1 cellular context compared by ENCODE assay signal in the genomic region with DNA sequence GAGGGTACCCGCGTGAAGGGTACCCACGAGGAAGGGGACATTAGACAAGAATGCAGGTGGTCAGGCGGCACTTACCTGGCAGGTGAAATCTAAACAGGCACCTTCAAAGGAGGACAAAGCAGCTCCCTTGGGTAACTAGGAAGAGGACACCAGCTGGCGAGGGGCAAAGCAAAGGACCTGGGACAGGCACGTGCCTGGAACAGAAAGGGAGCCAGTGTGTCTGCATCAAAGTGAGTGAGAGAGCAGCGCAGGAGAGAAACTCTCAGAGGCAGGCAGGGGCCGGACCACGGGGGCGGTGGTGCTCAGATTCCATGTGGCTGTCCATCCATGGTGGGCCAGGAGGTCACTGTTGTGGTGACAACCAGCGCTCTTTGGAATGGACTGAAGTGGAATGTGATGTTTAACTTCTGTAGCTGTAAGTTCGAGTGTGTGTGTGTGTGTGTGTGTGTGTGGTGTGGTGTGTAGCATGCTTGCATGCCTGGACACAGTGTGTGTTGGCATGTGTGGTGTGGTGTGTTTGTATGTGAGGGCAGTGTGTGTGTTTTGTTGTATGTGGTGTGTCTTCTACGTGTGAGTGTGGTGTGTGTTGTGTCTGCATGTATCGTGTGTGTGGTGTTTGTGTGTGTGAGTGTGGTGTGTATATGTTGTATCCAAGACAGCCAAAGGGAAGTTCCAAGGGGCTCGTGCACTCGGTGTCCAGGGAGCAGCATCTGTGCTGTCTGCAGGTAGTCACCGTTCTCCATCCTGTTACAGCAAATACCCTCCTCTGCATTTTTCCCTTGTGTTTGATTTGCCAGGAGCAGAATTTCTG.
TF ChIP-seq lines count a peak whose summit lies in the region.

No MANE protein-coding gene starts in this region.

TF ChIP-seq in H1, 55 proteins besides CTCF, POLR2A, EP300 and RAD21:
- no peak for TF ChIP-seq TCF12 (IDR thresholded peaks at IDR 0.05; ENCODE audit: low read depth, low read length)
- no peak for TF ChIP-seq SUZ12 (IDR thresholded peaks at IDR 0.05; ENCODE audit: low read length)
- no peak for TF ChIP-seq KDM4A (IDR thresholded peaks at IDR 0.05; ENCODE audit: low read depth, low read length, severe bottlenecking)
- TF ChIP-seq SP1 (IDR thresholded peaks at IDR 0.05; ENCODE audit: low read depth, low read length) = no peak
- TF ChIP-seq, protein P1, sequence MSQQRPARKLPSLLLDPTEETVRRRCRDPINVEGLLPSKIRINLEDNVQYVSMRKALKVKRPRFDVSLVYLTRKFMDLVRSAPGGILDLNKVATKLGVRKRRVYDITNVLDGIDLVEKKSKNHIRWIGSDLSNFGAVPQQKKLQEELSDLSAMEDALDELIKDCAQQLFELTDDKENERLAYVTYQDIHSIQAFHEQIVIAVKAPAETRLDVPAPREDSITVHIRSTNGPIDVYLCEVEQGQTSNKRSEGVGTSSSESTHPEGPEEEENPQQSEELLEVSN (IDR thresholded peaks at IDR 0.05) = no peak
- no peak for TF ChIP-seq TAF7 (optimal IDR thresholded peaks at IDR 0.05; ENCODE audit: borderline replicate concordance, low read depth, low read length)
- TF ChIP-seq, protein P2, sequence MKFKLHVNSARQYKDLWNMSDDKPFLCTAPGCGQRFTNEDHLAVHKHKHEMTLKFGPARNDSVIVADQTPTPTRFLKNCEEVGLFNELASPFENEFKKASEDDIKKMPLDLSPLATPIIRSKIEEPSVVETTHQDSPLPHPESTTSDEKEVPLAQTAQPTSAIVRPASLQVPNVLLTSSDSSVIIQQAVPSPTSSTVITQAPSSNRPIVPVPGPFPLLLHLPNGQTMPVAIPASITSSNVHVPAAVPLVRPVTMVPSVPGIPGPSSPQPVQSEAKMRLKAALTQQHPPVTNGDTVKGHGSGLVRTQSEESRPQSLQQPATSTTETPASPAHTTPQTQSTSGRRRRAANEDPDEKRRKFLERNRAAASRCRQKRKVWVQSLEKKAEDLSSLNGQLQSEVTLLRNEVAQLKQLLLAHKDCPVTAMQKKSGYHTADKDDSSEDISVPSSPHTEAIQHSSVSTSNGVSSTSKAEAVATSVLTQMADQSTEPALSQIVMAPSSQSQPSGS (IDR thresholded peaks at IDR 0.05; ENCODE audit: low read length) = no peak
- TF ChIP-seq TBP (IDR thresholded peaks at IDR 0.05; ENCODE audit: low read depth, low read length) = no peak
- no peak for TF ChIP-seq ASH2L (IDR thresholded peaks at IDR 0.05; ENCODE audit: low read length)
- TF ChIP-seq RXRA (IDR thresholded peaks at IDR 0.05; ENCODE audit: insufficient read depth, low read depth, low read length) = no peak
- no peak for TF ChIP-seq NRF1 (IDR thresholded peaks at IDR 0.05; ENCODE audit: low read depth, low read length)
- TF ChIP-seq POLR2AphosphoS5 (IDR thresholded peaks at IDR 0.05; ENCODE audit: low read depth, low read length) = no peak
- TF ChIP-seq TEAD4 (IDR thresholded peaks at IDR 0.05; ENCODE audit: low read depth, low read length) = no peak
- TF ChIP-seq, protein P3, sequence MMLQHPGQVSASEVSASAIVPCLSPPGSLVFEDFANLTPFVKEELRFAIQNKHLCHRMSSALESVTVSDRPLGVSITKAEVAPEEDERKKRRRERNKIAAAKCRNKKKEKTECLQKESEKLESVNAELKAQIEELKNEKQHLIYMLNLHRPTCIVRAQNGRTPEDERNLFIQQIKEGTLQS (IDR thresholded peaks at IDR 0.05; ENCODE audit: insufficient read depth, low read depth, low read length) = no peak
- TF ChIP-seq HDAC6 (IDR thresholded peaks at IDR 0.05; ENCODE audit: low read depth, low read length) = no peak
- TF ChIP-seq EZH2 (IDR thresholded peaks at IDR 0.05; ENCODE audit: low read depth, low read length, severe bottlenecking) = no peak
- TF ChIP-seq, protein P4, sequence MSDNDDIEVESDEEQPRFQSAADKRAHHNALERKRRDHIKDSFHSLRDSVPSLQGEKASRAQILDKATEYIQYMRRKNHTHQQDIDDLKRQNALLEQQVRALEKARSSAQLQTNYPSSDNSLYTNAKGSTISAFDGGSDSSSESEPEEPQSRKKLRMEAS (IDR thresholded peaks at IDR 0.05) = no peak
- no peak for TF ChIP-seq CBX8 (IDR thresholded peaks at IDR 0.05; ENCODE audit: borderline replicate concordance, low read depth, low read length)
- no peak for TF ChIP-seq ZNF274 (IDR thresholded peaks at IDR 0.05; ENCODE audit: borderline replicate concordance, extremely low read depth, low read length)
